ENCODE assay signal across 8 cellular contexts in the genomic region with DNA sequence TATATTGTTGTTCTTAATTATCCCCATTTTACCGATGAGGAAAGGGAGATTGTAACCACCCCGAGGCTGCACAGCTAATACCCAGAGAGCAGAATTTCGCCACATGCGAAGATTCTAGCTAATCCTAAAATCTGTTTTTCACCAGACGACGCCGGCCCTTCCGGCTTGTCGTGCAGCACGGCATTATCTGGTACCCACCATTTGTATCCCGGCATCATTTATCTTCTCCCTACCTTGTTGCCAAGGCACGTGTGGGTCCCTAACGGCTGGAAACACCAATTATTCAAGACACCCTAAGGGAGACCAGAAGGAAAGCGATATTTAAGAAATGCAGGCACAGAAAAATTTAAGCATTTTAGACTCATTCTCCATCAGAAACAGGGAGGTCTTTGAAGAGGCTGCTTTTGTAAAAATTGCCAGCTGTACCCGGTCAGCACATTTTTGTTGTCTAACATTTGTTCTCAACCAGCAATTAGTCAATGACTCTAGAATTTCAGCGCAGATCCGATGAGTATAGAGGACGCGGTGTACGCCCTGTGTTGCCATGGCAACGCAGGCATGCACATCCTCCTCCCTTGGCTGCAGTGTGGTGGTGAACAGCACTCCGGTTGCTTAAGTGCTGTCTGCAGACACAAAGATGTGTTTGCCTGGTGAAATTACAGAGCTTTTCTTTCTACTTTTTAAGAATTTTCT.
A peak's percentile ranks its signal among the peaks of the same experiment; 100 is the strongest.
DNase-seq lines count a peak whose midpoint lies in the region; ATAC-seq and TF ChIP-seq lines count a peak whose summit lies in the region.

No MANE protein-coding gene starts in this region.

- in situ Hi-C loops in KBM-7 (cut with MboI; ENCODE audit: low pct_unique_long_range_greater_than_20kb, low sequenced_read_pairs), result loop anchor here (25.0 kb wide), 1 partner anchor 132 kb away; no protein-coding TSS in a partner anchor

- CTCF ChIA-PET in WTC11 (lab: Charles Lee), result no interaction called here

- H3K9me3 Mint-ChIP-seq in activated CD4-positive, alpha-beta T cell treated with anti-CD3 and anti-CD28 coated beads, Interleukin-2, amount 10 ng/mL, durations not matched to agents 24 days and 14 days, result peaks cover 6% of the 10 kb centered on the region
- peaks cover 15% of the 10 kb centered on the region for H3K9me3 Mint-ChIP-seq in WTC11

- POLR2A ChIA-PET in WTC11 (lab: Charles Lee), result interaction anchor here (0.6 kb wide), 1 partner anchor 99 kb away, joined by 3 read pairs; no protein-coding TSS in a partner anchor

- ATAC-seq in WTC11 (peak; percentile 89), GM21423 (IDR thresholded peaks at IDR 0.05; ENCODE audit: unreplicated experiment) (no peak), GM18870 (IDR thresholded peaks at IDR 0.05; ENCODE audit: unreplicated experiment) (no peak)

- peaks cover 2% of the 10 kb centered on the region for H3K36me3 Mint-ChIP-seq in activated CD4-positive, alpha-beta T cell treated with anti-CD3 and anti-CD28 coated beads, Interleukin-2, amount 10 ng/mL, durations not matched to agents 24 days and 14 days (ENCODE audit: low read depth)
- peaks cover 12% of the 10 kb centered on the region for H3K36me3 Mint-ChIP-seq in WTC11

- no peak overlapping the region for H3K27ac Mint-ChIP-seq in activated CD4-positive, alpha-beta T cell treated with anti-CD3 and anti-CD28 coated beads, Interleukin-2, amount 10 ng/mL, durations not matched to agents 24 days and 14 days
- H3K27ac Mint-ChIP-seq in WTC11, result 0 out of 2 replicates have a peak overlapping the region, but pooled peaks have one; percentile 32

- H3K4me3 Mint-ChIP-seq in activated CD4-positive, alpha-beta T cell treated with anti-CD3 and anti-CD28 coated beads, Interleukin-2, amount 10 ng/mL, durations not matched to agents 24 days and 14 days, result no peak overlapping the region
- H3K4me3 Mint-ChIP-seq in WTC11, result no peak overlapping the region

- DNase-seq in activated CD4-positive, alpha-beta T cell treated with anti-CD3 and anti-CD28 coated beads, Interleukin-2, amount 10 ng/mL, durations not matched to agents 24 days and 14 days, result peak; percentile 59
- no peak for DNase-seq in activated CD4-positive, alpha-beta T cell treated with anti-CD3 and anti-CD28 coated beads for 4 hours
- DNase-seq in WTC11 (ENCODE audit: low spot score) (peak; percentile 56), globus pallidus (ENCODE audit: low spot score) (peak; percentile 93), pons (ENCODE audit: low spot score) (peak; percentile 95), KBM-7 (no peak)

- TF ChIP-seq CTCF in WTC11 (IDR thresholded peaks at IDR 0.05), result no peak

- H3K4me1 Mint-ChIP-seq in activated CD4-positive, alpha-beta T cell treated with anti-CD3 and anti-CD28 coated beads, Interleukin-2, amount 10 ng/mL, durations not matched to agents 24 days and 14 days, result no peaks in the 10 kb centered on the region
- H3K4me1 Mint-ChIP-seq in WTC11, result peaks cover 37% of the 10 kb centered on the region

- H3K27me3 Mint-ChIP-seq in activated CD4-positive, alpha-beta T cell treated with anti-CD3 and anti-CD28 coated beads, Interleukin-2, amount 10 ng/mL, durations not matched to agents 24 days and 14 days, result peaks cover 2% of the 10 kb centered on the region
- H3K27me3 Mint-ChIP-seq in WTC11 (ENCODE audit: low read depth), result no peaks in the 10 kb centered on the region

- intact Hi-C loops in activated CD4-positive, alpha-beta T cell treated with anti-CD3 and anti-CD28 coated beads, Interleukin-2, amount 10 ng/mL, durations not matched to agents 24 days and 14 days (cut with micrococcal nuclease), result no loop called here

TF ChIP-seq in WTC11, 78 proteins besides CTCF, POLR2A, EP300 and RAD21:
- TF ChIP-seq ZNF232 (CRISPR knock-in tag; IDR thresholded peaks at IDR 0.05) (no peak), JAZF1 (CRISPR knock-in tag; IDR thresholded peaks at IDR 0.05) (no peak), AR (CRISPR knock-in tag; IDR thresholded peaks at IDR 0.05) (no peak), GRHL2 (CRISPR knock-in tag; IDR thresholded peaks at IDR 0.05; ENCODE audit: insufficient replicate concordance, severe bottlenecking) (no peak), SOX15 (CRISPR knock-in tag; IDR thresholded peaks at IDR 0.05) (no peak), PRRX2 (CRISPR knock-in tag; IDR thresholded peaks at IDR 0.05) (no peak), CREM (CRISPR knock-in tag; IDR thresholded peaks at IDR 0.05) (no peak), MYBL2 (CRISPR knock-in tag; IDR thresholded peaks at IDR 0.05) (no peak), NFATC4 (CRISPR knock-in tag; IDR thresholded peaks at IDR 0.05) (no peak), ZNF671 (CRISPR knock-in tag; IDR thresholded peaks at IDR 0.05) (no peak), JUN (CRISPR knock-in tag; IDR thresholded peaks at IDR 0.05) (no peak)
- TF ChIP-seq, protein P1, sequence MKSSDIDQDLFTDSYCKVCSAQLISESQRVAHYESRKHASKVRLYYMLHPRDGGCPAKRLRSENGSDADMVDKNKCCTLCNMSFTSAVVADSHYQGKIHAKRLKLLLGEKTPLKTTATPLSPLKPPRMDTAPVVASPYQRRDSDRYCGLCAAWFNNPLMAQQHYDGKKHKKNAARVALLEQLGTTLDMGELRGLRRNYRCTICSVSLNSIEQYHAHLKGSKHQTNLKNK (CRISPR knock-in tag; IDR thresholded peaks at IDR 0.05), result no peak
- TF ChIP-seq, protein P2, sequence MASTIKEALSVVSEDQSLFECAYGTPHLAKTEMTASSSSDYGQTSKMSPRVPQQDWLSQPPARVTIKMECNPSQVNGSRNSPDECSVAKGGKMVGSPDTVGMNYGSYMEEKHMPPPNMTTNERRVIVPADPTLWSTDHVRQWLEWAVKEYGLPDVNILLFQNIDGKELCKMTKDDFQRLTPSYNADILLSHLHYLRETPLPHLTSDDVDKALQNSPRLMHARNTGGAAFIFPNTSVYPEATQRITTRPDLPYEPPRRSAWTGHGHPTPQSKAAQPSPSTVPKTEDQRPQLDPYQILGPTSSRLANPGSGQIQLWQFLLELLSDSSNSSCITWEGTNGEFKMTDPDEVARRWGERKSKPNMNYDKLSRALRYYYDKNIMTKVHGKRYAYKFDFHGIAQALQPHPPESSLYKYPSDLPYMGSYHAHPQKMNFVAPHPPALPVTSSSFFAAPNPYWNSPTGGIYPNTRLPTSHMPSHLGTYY (CRISPR knock-in tag; IDR thresholded peaks at IDR 0.05), result no peak
- TF ChIP-seq, protein P3, sequence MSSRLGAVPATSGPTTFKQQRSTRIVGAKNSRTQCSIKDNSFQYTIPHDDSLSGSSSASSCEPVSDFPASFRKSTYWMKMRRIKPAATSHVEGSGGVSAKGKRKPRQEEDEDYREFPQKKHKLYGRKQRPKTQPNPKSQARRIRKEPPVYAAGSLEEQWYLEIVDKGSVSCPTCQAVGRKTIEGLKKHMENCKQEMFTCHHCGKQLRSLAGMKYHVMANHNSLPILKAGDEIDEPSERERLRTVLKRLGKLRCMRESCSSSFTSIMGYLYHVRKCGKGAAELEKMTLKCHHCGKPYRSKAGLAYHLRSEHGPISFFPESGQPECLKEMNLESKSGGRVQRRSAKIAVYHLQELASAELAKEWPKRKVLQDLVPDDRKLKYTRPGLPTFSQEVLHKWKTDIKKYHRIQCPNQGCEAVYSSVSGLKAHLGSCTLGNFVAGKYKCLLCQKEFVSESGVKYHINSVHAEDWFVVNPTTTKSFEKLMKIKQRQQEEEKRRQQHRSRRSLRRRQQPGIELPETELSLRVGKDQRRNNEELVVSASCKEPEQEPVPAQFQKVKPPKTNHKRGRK (CRISPR knock-in tag; IDR thresholded peaks at IDR 0.05; ENCODE audit: borderline replicate concordance), result no peak
- TF ChIP-seq, protein P4, sequence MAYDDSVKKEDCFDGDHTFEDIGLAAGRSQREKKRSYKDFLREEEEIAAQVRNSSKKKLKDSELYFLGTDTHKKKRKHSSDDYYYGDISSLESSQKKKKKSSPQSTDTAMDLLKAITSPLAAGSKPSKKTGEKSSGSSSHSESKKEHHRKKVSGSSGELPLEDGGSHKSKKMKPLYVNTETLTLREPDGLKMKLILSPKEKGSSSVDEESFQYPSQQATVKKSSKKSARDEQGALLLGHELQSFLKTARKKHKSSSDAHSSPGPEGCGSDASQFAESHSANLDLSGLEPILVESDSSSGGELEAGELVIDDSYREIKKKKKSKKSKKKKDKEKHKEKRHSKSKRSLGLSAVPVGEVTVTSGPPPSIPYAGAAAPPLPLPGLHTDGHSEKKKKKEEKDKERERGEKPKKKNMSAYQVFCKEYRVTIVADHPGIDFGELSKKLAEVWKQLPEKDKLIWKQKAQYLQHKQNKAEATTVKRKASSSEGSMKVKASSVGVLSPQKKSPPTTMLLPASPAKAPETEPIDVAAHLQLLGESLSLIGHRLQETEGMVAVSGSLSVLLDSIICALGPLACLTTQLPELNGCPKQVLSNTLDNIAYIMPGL (CRISPR knock-in tag; IDR thresholded peaks at IDR 0.05), result no peak

Comparison
In these comparisons a context has a peak if more than half of its experiments do, and no peak if none do; other contexts are left out.
1. DNase-seq: peak in activated CD4-positive, alpha-beta T cell treated with anti-CD3 and anti-CD28 coated beads, Interleukin-2, amount 10 ng/mL, durations not matched to agents 24 days and 14 days (single experiment), WTC11 (single experiment), globus pallidus (single experiment) and pons (single experiment); none in activated CD4-positive, alpha-beta T cell treated with anti-CD3 and anti-CD28 coated beads for 4 hours (0 of 2) and KBM-7 (single experiment).